12 cellular contexts compared by ENCODE assay signal in the genomic region with DNA sequence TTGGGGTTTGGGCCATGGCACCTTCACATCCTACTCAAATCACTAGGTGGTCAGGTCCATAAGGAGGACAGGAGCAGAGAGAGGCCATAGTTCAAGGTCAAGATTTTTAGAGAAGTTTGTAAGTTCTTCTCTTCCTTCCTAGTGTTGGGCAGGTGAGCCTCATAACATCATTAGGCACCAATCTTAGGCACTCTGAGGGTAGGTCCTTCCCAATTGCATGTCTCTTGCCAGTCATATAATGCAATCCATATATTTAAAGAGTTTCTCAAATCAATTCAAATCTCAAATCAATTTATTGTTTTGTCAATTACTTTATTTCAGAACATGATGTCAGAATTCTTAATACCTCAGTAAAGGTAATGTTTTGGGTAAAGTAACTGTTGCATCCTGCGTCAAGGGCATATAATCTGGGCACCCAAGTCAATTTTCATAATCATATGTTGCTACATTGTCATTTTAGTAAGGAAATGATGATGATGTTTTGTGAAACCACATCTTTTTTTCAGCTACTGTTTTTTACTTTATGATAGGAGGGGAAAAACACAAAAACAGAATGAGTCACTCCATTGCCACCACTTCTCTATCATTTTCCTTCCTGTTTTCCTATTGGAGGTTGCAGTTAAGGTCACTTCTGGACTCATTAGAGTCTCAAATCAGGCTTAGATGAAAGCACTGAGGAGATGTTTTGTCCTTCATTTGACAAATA.
DNase-seq lines count a peak whose midpoint lies in the region; ATAC-seq and TF ChIP-seq lines count a peak whose summit lies in the region.
"Had no signal": no experiment of that assay in that cellular context is flagged by ENCODE, and none has a peak within 500 bp of the region (broad histone marks: within the 10 kb centered on the region; RNA-seq: fewer than 3 reads in every experiment).

No MANE protein-coding gene starts in this region.

- DNase-seq in lung microvascular endothelial cell (ENCODE audit: low read depth in 2 of 2) = peak; percentile 58 to 80
- DNase-seq in NCI-H526 treated with DMSO at 0.1 percent for 48 hours (lab: John Stamatoyannopoulos, UW) = no peak
- no peak for DNase-seq in type B pancreatic cell (ENCODE audit: extremely low spot score, unreplicated experiment)
- DNase-seq in ecto neural progenitor cell (ENCODE audit: low spot score) = no peak
- DNase-seq in NK-92 treated with Interleukin-12 subunit alpha and Interleukin-12 subunit beta, amount 100 ng/mL, for 24 hours (lab: John Stamatoyannopoulos, UW) = no peak
- DNase-seq: NCI-H226; SK-N-SH; stimulated activated naive CD4-positive, alpha-beta T cell treated with Interleukin-2 at 50 U/mL for 16 hours had no signal

- H3K9me3 Mint-ChIP-seq in T-helper 1 cell treated with Interleukin-12 subunit alpha and Interleukin-12 subunit beta and Interleukin-4 antibody, amounts not matched to agents 30 μg/mL and 1 μg/mL, for 36 hours = no peaks in the 10 kb centered on the region
- peaks cover 4% of the 10 kb centered on the region for H3K9me3 Mint-ChIP-seq in type B pancreatic cell

- H3K27ac Mint-ChIP-seq in T-helper 1 cell treated with Interleukin-12 subunit alpha and Interleukin-12 subunit beta and Interleukin-4 antibody, amounts not matched to agents 30 μg/mL and 1 μg/mL, for 36 hours = peak overlapping the region; percentile 11
- no peak overlapping the region for H3K27ac Mint-ChIP-seq in type B pancreatic cell

- no peak for TF ChIP-seq CTCF in type B pancreatic cell (conservative IDR thresholded peaks at IDR 0.05)

- peak; percentile 44 for ATAC-seq in GM18508 (IDR thresholded peaks at IDR 0.05; ENCODE audit: insufficient read depth, unreplicated experiment)
- peak; percentile 49 for ATAC-seq in HG02642 (IDR thresholded peaks at IDR 0.05; ENCODE audit: poor library complexity, unreplicated experiment)
- ATAC-seq: HCT116 had no signal

- H3K4me3 Mint-ChIP-seq in T-helper 1 cell treated with Interleukin-12 subunit alpha and Interleukin-12 subunit beta and Interleukin-4 antibody, amounts not matched to agents 30 μg/mL and 1 μg/mL, for 36 hours = no peak overlapping the region
- H3K4me3 Mint-ChIP-seq in type B pancreatic cell = no peak overlapping the region

- H3K36me3 Mint-ChIP-seq in T-helper 1 cell treated with Interleukin-12 subunit alpha and Interleukin-12 subunit beta and Interleukin-4 antibody, amounts not matched to agents 30 μg/mL and 1 μg/mL, for 36 hours (ENCODE audit: low read depth) = peaks cover 2% of the 10 kb centered on the region
- no peaks in the 10 kb centered on the region for H3K36me3 Mint-ChIP-seq in type B pancreatic cell

- H3K27me3 Mint-ChIP-seq in T-helper 1 cell treated with Interleukin-12 subunit alpha and Interleukin-12 subunit beta and Interleukin-4 antibody, amounts not matched to agents 30 μg/mL and 1 μg/mL, for 36 hours (ENCODE audit: low read depth) = no peaks in the 10 kb centered on the region
- H3K27me3 Mint-ChIP-seq in type B pancreatic cell = no peaks in the 10 kb centered on the region

- peaks cover 22% of the 10 kb centered on the region for H3K4me1 Mint-ChIP-seq in T-helper 1 cell treated with Interleukin-12 subunit alpha and Interleukin-12 subunit beta and Interleukin-4 antibody, amounts not matched to agents 30 μg/mL and 1 μg/mL, for 36 hours (ENCODE audit: low read depth)
- peaks cover 5% of the 10 kb centered on the region for H3K4me1 Mint-ChIP-seq in type B pancreatic cell (ENCODE audit: unreplicated experiment)

Comparison
In these comparisons a context has a peak if more than half of its experiments do, and no peak if none do; other contexts are left out.
1. DNase-seq: peak in lung microvascular endothelial cell (2 of 2); none in NCI-H526 treated with DMSO at 0.1 percent for 48 hours (single experiment), type B pancreatic cell (single experiment), ecto neural progenitor cell (single experiment) and NK-92 treated with Interleukin-12 subunit alpha and Interleukin-12 subunit beta, amount 100 ng/mL, for 24 hours (single experiment).